ENCODE assay signal across 8 cellular contexts in genomic region chr7:92633211-92633906, GRCh38. TPM values are rescaled to one million over a fixed set of nuclear protein-coding genes. Genes with fewer than 3 reads are reported as not detected.
DNase-seq lines count a peak whose midpoint lies in the region; ATAC-seq and TF ChIP-seq lines count a peak whose summit lies in the region.

No MANE protein-coding gene starts in this region.

- H3K4me1 ChIP-seq in rectal smooth muscle tissue (ENCODE audit: control insufficient read depth, insufficient read depth, low read length), result peaks cover 9% of the 10 kb centered on the region

- no peak overlapping the region for H3K9ac ChIP-seq in rectal smooth muscle tissue (ENCODE audit: low read length)

- peaks cover 2% of the 10 kb centered on the region for H3K27me3 Mint-ChIP-seq in glutamatergic neuron (ENCODE audit: unreplicated experiment)

- peaks cover 0 to 13% of the 10 kb centered on the region in 2 donors for H3K9me3 Mint-ChIP-seq in activated naive CD4-positive, alpha-beta T cell treated with anti-CD3 and anti-CD28 coated beads, Interleukin-2, amount 50 U/mL, for 72 hours
- H3K9me3 Mint-ChIP-seq in glutamatergic neuron (ENCODE audit: unreplicated experiment), result peaks cover 2% of the 10 kb centered on the region

- peak overlapping the region; percentile 96 to 98 for H3K27ac Mint-ChIP-seq in activated naive CD4-positive, alpha-beta T cell treated with anti-CD3 and anti-CD28 coated beads, Interleukin-2, amount 50 U/mL, for 72 hours
- peak overlapping the region; percentile 93 for H3K27ac Mint-ChIP-seq in glutamatergic neuron (ENCODE audit: unreplicated experiment)

- ATAC-seq in activated naive CD4-positive, alpha-beta T cell treated with anti-CD3 and anti-CD28 coated beads, Interleukin-2, amount 50 U/mL, for 72 hours, result peak; percentile 46 to 48
- no peak for ATAC-seq in GM21723 (IDR thresholded peaks at IDR 0.05; ENCODE audit: unreplicated experiment)

- TF ChIP-seq CTCF in glutamatergic neuron (IDR thresholded peaks at IDR 0.05; ENCODE audit: partially characterized antibody, unreplicated experiment), result no peak

- no peaks in the 10 kb centered on the region for H3K36me3 ChIP-seq in rectal smooth muscle tissue (ENCODE audit: control insufficient read depth, insufficient read depth, low read length)

- H3K36me3 Mint-ChIP-seq in activated naive CD4-positive, alpha-beta T cell treated with anti-CD3 and anti-CD28 coated beads, Interleukin-2, amount 50 U/mL, for 72 hours, result peaks cover 14 to 21% of the 10 kb centered on the region in 2 donors
- peaks cover 8% of the 10 kb centered on the region for H3K36me3 Mint-ChIP-seq in glutamatergic neuron (ENCODE audit: unreplicated experiment)

- H3K27ac ChIP-seq in rectal smooth muscle tissue (ENCODE audit: low read depth, low read length), result peak overlapping the region; percentile 61

- H3K27me3 ChIP-seq in rectal smooth muscle tissue (ENCODE audit: control insufficient read depth, insufficient read depth, low read length), result no peaks in the 10 kb centered on the region

- H3K4me3 Mint-ChIP-seq in glutamatergic neuron (ENCODE audit: unreplicated experiment), result peak overlapping the region; percentile 52

- peaks cover 33% of the 10 kb centered on the region for H3K4me1 Mint-ChIP-seq in glutamatergic neuron (ENCODE audit: low read depth, unreplicated experiment)

- H3K4me3 ChIP-seq in rectal smooth muscle tissue (ENCODE audit: low read length), result no peak overlapping the region

- peak; percentile 42 to 46 for DNase-seq in activated CD4-positive, alpha-beta T cell treated with anti-CD3 and anti-CD28 coated beads for 4 hours
- no peak for DNase-seq in activated CD4-positive, alpha-beta T cell treated with anti-CD3 and anti-CD28 coated beads, Interleukin-2, amount 50 U/mL, for 1 hour
- DNase-seq in NCI-H146 (lab: John Stamatoyannopoulos, UW) (peak; percentile 32), glutamatergic neuron (no peak), NCI-H1694 treated with DMSO at 0.1 percent for 48 hours (lab: John Stamatoyannopoulos, UW) (no peak)
- DNase-seq in activated naive CD4-positive, alpha-beta T cell treated with anti-CD3 and anti-CD28 coated beads, Interleukin-2, amount 50 U/mL, for 72 hours (ENCODE audit: low spot score in 2 of 2), result no peak

RNA-seq across cellular contexts. Expression of gene FAM133B, which starts 43.2 kb away (rescaled TPM):
- total RNA-seq in activated naive CD4-positive, alpha-beta T cell treated with anti-CD3 and anti-CD28 coated beads, Interleukin-2, amount 50 U/mL, for 72 hours, result 10 to 100 TPM; 28.4 to 34.9 TPM
- 25.0 TPM for total RNA-seq in glutamatergic neuron (ENCODE audit: unreplicated experiment)

Comparison
In these comparisons a context has a peak if more than half of its experiments do, and no peak if none do; other contexts are left out.
1. DNase-seq: peak in activated CD4-positive, alpha-beta T cell treated with anti-CD3 and anti-CD28 coated beads for 4 hours (2 of 2) and NCI-H146 (single experiment); none in activated CD4-positive, alpha-beta T cell treated with anti-CD3 and anti-CD28 coated beads, Interleukin-2, amount 50 U/mL, for 1 hour (single experiment), activated naive CD4-positive, alpha-beta T cell treated with anti-CD3 and anti-CD28 coated beads, Interleukin-2, amount 50 U/mL, for 72 hours (0 of 2), glutamatergic neuron (single experiment) and NCI-H1694 treated with DMSO at 0.1 percent for 48 hours (single experiment).